18 cellular contexts compared by ENCODE assay signal in genomic region chr2:12723741-12724463, GRCh38. TPM values are rescaled to one million over a fixed set of nuclear protein-coding genes. Genes with fewer than 3 reads are reported as not detected.
DNase-seq lines count a peak whose midpoint lies in the region; ATAC-seq and TF ChIP-seq lines count a peak whose summit lies in the region.
"Had no signal": no experiment of that assay in that cellular context is flagged by ENCODE, and none has a peak within 500 bp of the region (broad histone marks: within the 10 kb centered on the region; RNA-seq: fewer than 3 reads in every experiment).

No MANE protein-coding gene starts in this region.

- H3K27me3 Mint-ChIP-seq in brain = peaks cover 3% of the 10 kb centered on the region

- H2AFZ ChIP-seq in neural cell (ENCODE audit: low read depth, low read length) = no peak overlapping the region

- H3K27ac Mint-ChIP-seq in brain = peak overlapping the region in 1 of 5 experiments; percentile 73
- H3K27ac Mint-ChIP-seq: activated naive CD4-positive, alpha-beta T cell treated with anti-CD3 and anti-CD28 coated beads, Interleukin-2, amount 10 ng/mL, durations not matched to agents 7 days and 5 days had no signal

- H3K4me3 Mint-ChIP-seq in brain = peak overlapping the region in 4 of 5 experiments; percentile 29 to 98 (median 96)
- H3K4me3 Mint-ChIP-seq: activated naive CD4-positive, alpha-beta T cell treated with anti-CD3 and anti-CD28 coated beads, Interleukin-2, amount 10 ng/mL, durations not matched to agents 7 days and 5 days had no signal

- no peak overlapping the region for H3K4me2 ChIP-seq in neural cell (ENCODE audit: low read length)
- H3K4me2 ChIP-seq: smooth muscle cell had no signal

- TF ChIP-seq CTCF in brain (conservative IDR thresholded peaks at IDR 0.05) (no peak), neural cell (IDR thresholded peaks at IDR 0.05; ENCODE audit: poor library complexity, severe bottlenecking) (no peak)

- H3K9ac ChIP-seq in neural cell (ENCODE audit: low read length) = no peak overlapping the region

- H3F3A ChIP-seq in neural cell (ENCODE audit: insufficient read depth, low read length, poor library complexity, severe bottlenecking) = peaks cover 6% of the 10 kb centered on the region

- H3K27ac ChIP-seq in right cardiac atrium (ENCODE audit: low read length) = peak overlapping the region; percentile 42
- no peak overlapping the region for H3K27ac ChIP-seq in neural cell (ENCODE audit: low read length)
- H3K27ac ChIP-seq: vagina had no signal

- DNase-seq in right cardiac atrium = no peak
- no peak for DNase-seq in Right ventricle myocardium inferior (ENCODE audit: missing footprints)
- DNase-seq in AG08396 (ENCODE audit: low spot score) = no peak
- no peak for DNase-seq in activated CD8-positive, alpha-beta memory T cell treated with anti-CD3 and anti-CD28 coated beads, Interleukin-2, amount 50 U/mL, for 48 hours
- DNase-seq: activated CD4-positive, alpha-beta T cell treated with anti-CD3 and anti-CD28 coated beads, Interleukin-2, amount 50 U/mL, for 48 hours; activated naive CD4-positive, alpha-beta T cell treated with anti-CD3 and anti-CD28 coated beads, Interleukin-2, amount 10 ng/mL, durations not matched to agents 7 days and 5 days; activated T-cell treated with anti-CD3 and anti-CD28 coated beads, Interleukin-2, amount 50 U/mL, for 1 hour; NCI-H187 treated with DMSO at 0.1 percent for 48 hours; NCI-H2227 treated with DMSO at 0.1 percent for 48 hours; NK-92 treated with Interleukin-12 subunit alpha and Interleukin-12 subunit beta, amount 100 ng/mL, for 24 hours; posterior cingulate gyrus; SW 1271 had no signal

- H3K4me1 Mint-ChIP-seq in brain = peaks cover 88% of the 10 kb centered on the region

- intact Hi-C loops in right cardiac atrium (cut with DNase I) = loop anchor here in 3 of 4 donors (5.0 to 10.0 kb wide), 3 partner anchors 91 to 281 kb away; no protein-coding TSS in a partner anchor
- intact Hi-C loops in Right ventricle myocardium inferior (cut with DNase I) = no loop called here

- TF ChIP-seq RAD21 in neural cell (conservative IDR thresholded peaks at IDR 0.05) = no peak

- H3K79me2 ChIP-seq in neural cell (replicated peaks; ENCODE audit: insufficient read depth, low read length) = peaks cover 96% of the 10 kb centered on the region

- H3K27me3 ChIP-seq in right cardiac atrium (ENCODE audit: control insufficient read depth, insufficient read depth) (no peaks in the 10 kb centered on the region), neural cell (ENCODE audit: insufficient read depth, low read depth, low read length) (no peaks in the 10 kb centered on the region)
- H3K27me3 ChIP-seq: vagina had no signal

- no peaks in the 10 kb centered on the region for H3K9me3 ChIP-seq in right cardiac atrium (ENCODE audit: control insufficient read depth, low read length)
- no peaks in the 10 kb centered on the region for H3K9me3 ChIP-seq in neural cell (ENCODE audit: low read length)
- H3K9me3 ChIP-seq: vagina had no signal

- 66% methylated on average over 8 of the region's 8 CpGs for WGBS in right cardiac atrium

- peaks cover 70% of the 10 kb centered on the region for H3K36me3 Mint-ChIP-seq in brain

- no peaks in the 10 kb centered on the region for H4K20me1 ChIP-seq in neural cell (ENCODE audit: insufficient read depth)

- TF ChIP-seq POLR2A in GM18505 (IDR thresholded peaks at IDR 0.05; ENCODE audit: borderline replicate concordance, extremely low read depth, insufficient read depth, insufficient read length) = no peak

- peak overlapping the region; percentile 9 for H3K4me3 ChIP-seq in right cardiac atrium (ENCODE audit: low read length)
- peak overlapping the region; percentile 95 for H3K4me3 ChIP-seq in neural cell (ENCODE audit: low read length)
- H3K4me3 ChIP-seq: smooth muscle cell, vagina had no signal

- H3K4me1 ChIP-seq in right cardiac atrium (ENCODE audit: control insufficient read depth, insufficient read depth, low read length) = peaks cover 25% of the 10 kb centered on the region

- H3K36me3 ChIP-seq in neural cell (ENCODE audit: insufficient read depth, low read length) = peaks cover 25% of the 10 kb centered on the region

- TF ChIP-seq EP300 in neural cell (conservative IDR thresholded peaks at IDR 0.05; ENCODE audit: poor library complexity, severe bottlenecking) = no peak

- no peaks in the 10 kb centered on the region for H3K9me2 ChIP-seq in neural cell (ENCODE audit: insufficient read depth, low read length)

- H3K9me3 Mint-ChIP-seq in brain = no peaks in the 10 kb centered on the region
- H3K9me3 Mint-ChIP-seq: activated naive CD4-positive, alpha-beta T cell treated with anti-CD3 and anti-CD28 coated beads, Interleukin-2, amount 10 ng/mL, durations not matched to agents 7 days and 5 days had no signal

- no peak for ATAC-seq in right cardiac atrium
- ATAC-seq in Right ventricle myocardium inferior = no peak
- no peak for ATAC-seq in GM18505 (IDR thresholded peaks at IDR 0.05; ENCODE audit: unreplicated experiment)
- ATAC-seq in GM18517 (IDR thresholded peaks at IDR 0.05; ENCODE audit: unreplicated experiment) = no peak

TF ChIP-seq in neural cell, 6 proteins besides CTCF, POLR2A, EP300 and RAD21:
- TF ChIP-seq POLR2AphosphoS5 (IDR thresholded peaks at IDR 0.05) (no peak), SMC3 (conservative IDR thresholded peaks at IDR 0.05; ENCODE audit: poor library complexity) (no peak), TAF1 (IDR thresholded peaks at IDR 0.05; ENCODE audit: low read depth) (no peak), EZH2 (IDR thresholded peaks at IDR 0.05; ENCODE audit: borderline replicate concordance, insufficient read depth, low read length, poor library complexity, severe bottlenecking) (no peak), MXI1 (conservative IDR thresholded peaks at IDR 0.05; ENCODE audit: poor library complexity, severe bottlenecking) (no peak), REST (IDR thresholded peaks at IDR 0.05; ENCODE audit: borderline replicate concordance) (no peak)

RNA-seq across cellular contexts. Expression of gene TRIB2, which starts 7.2 kb away (rescaled TPM):
- total RNA-seq in right cardiac atrium = 10 to 100 TPM; 24.7 to 32.2 (median 28.2) TPM
- polyA plus RNA-seq in right cardiac atrium = 25.3 TPM
- total RNA-seq in Right ventricle myocardium inferior = 33.4 TPM
- polyA plus RNA-seq in brain (ENCODE audit: insufficient read depth, low read depth, low replicate concordance) = 29.5 TPM
- 101 and 123 TPM in 2 replicates for polyA plus RNA-seq in neural cell
- polyA minus RNA-seq in neural cell = 179 and 197 TPM in 2 replicates
